ENCODE assay signal across 8 cellular contexts in genomic region chr2:165874445-165875039, GRCh38.
DNase-seq lines count a peak whose midpoint lies in the region; ATAC-seq and TF ChIP-seq lines count a peak whose summit lies in the region.

No MANE protein-coding gene starts in this region.

- intact Hi-C loops in activated T-helper 1 cell treated with anti-CD3 and anti-CD28 coated beads, Interleukin-12 subunit alpha, Interleukin-12 subunit beta, Interleukin-2, Interleukin-4 antibody, amounts not matched to agents 30 ng/mL and 10 ng/mL and 1 ng/mL, durations not matched to agents 14 hours and 24 hours and 36 hours (cut with micrococcal nuclease): loop anchor here (1.0 to 10.0 kb wide), 5 partner anchors 80 to 882 kb away; partner anchors contain the start of genes GALNT3 and SCN1A

- H3K4me1 ChIP-seq in DND-41 (ENCODE audit: insufficient read depth, low read length): peaks cover 4% of the 10 kb centered on the region; the same call in 1 of the 2 replicates

- H3K9ac ChIP-seq in DND-41 (ENCODE audit: low read depth, low read length): no peak overlapping the region

- peak overlapping the region; percentile 52; the same call in 1 of the 2 replicates for H3K27ac ChIP-seq in DND-41 (ENCODE audit: low read length)

- H3K27ac Mint-ChIP-seq in activated T-helper 1 cell treated with anti-CD3 and anti-CD28 coated beads, Interleukin-12 subunit alpha, Interleukin-12 subunit beta, Interleukin-2, Interleukin-4 antibody, amounts not matched to agents 30 ng/mL and 10 ng/mL and 1 ng/mL, durations not matched to agents 14 hours and 24 hours and 36 hours: no peak overlapping the region

- H3K36me3 ChIP-seq in DND-41 (ENCODE audit: insufficient read depth, low read length): peaks cover 31% of the 10 kb centered on the region

- H3K27me3 ChIP-seq in DND-41 (ENCODE audit: insufficient read depth, low read length, poor library complexity): no peaks in the 10 kb centered on the region

- H3K4me2 ChIP-seq in DND-41 (ENCODE audit: insufficient read depth, low read length): no peak overlapping the region

- H3K9me3 Mint-ChIP-seq in activated T-helper 1 cell treated with anti-CD3 and anti-CD28 coated beads, Interleukin-12 subunit alpha, Interleukin-12 subunit beta, Interleukin-2, Interleukin-4 antibody, amounts not matched to agents 30 ng/mL and 10 ng/mL and 1 ng/mL, durations not matched to agents 14 hours and 24 hours and 36 hours: no peaks in the 10 kb centered on the region

- ATAC-seq in DND-41 (ENCODE audit: insufficient read depth, low read depth) (peak; percentile 96), GM19438 (IDR thresholded peaks at IDR 0.05; ENCODE audit: low read depth, unreplicated experiment) (peak; percentile 90), HG03354 (IDR thresholded peaks at IDR 0.05; ENCODE audit: poor library complexity, severe bottlenecking, unreplicated experiment) (peak; percentile 94)

- H4K20me1 ChIP-seq in DND-41 (ENCODE audit: insufficient read depth, low read length): no peaks in the 10 kb centered on the region

- H2AFZ ChIP-seq in DND-41 (ENCODE audit: low read depth, low read length): peak overlapping the region; percentile 52; the same call in 1 of the 2 replicates

- H3K4me3 Mint-ChIP-seq in activated T-helper 1 cell treated with anti-CD3 and anti-CD28 coated beads, Interleukin-12 subunit alpha, Interleukin-12 subunit beta, Interleukin-2, Interleukin-4 antibody, amounts not matched to agents 30 ng/mL and 10 ng/mL and 1 ng/mL, durations not matched to agents 14 hours and 24 hours and 36 hours: no peak overlapping the region

- H3K4me3 ChIP-seq in DND-41 (ENCODE audit: low read depth in 1 of 2, low read length in 2 of 2): no peak overlapping the region

- H3K9me3 ChIP-seq in DND-41 (ENCODE audit: insufficient read depth, low read length, severe bottlenecking): no peaks in the 10 kb centered on the region

- peaks cover 34% of the 10 kb centered on the region for H3K4me1 Mint-ChIP-seq in activated T-helper 1 cell treated with anti-CD3 and anti-CD28 coated beads, Interleukin-12 subunit alpha, Interleukin-12 subunit beta, Interleukin-2, Interleukin-4 antibody, amounts not matched to agents 30 ng/mL and 10 ng/mL and 1 ng/mL, durations not matched to agents 14 hours and 24 hours and 36 hours (ENCODE audit: low read depth)

- H3K79me2 ChIP-seq in DND-41 (ENCODE audit: insufficient read depth, low read length): no peaks in the 10 kb centered on the region

- peaks cover 12% of the 10 kb centered on the region for H3K36me3 Mint-ChIP-seq in activated T-helper 1 cell treated with anti-CD3 and anti-CD28 coated beads, Interleukin-12 subunit alpha, Interleukin-12 subunit beta, Interleukin-2, Interleukin-4 antibody, amounts not matched to agents 30 ng/mL and 10 ng/mL and 1 ng/mL, durations not matched to agents 14 hours and 24 hours and 36 hours (ENCODE audit: low read depth)

- TF ChIP-seq CTCF in DND-41 (IDR thresholded peaks at IDR 0.05; ENCODE audit: borderline replicate concordance, extremely low read depth, low read length, poor library complexity, severe bottlenecking): peak; percentile 74

- H3K27me3 Mint-ChIP-seq in activated T-helper 1 cell treated with anti-CD3 and anti-CD28 coated beads, Interleukin-12 subunit alpha, Interleukin-12 subunit beta, Interleukin-2, Interleukin-4 antibody, amounts not matched to agents 30 ng/mL and 10 ng/mL and 1 ng/mL, durations not matched to agents 14 hours and 24 hours and 36 hours (ENCODE audit: insufficient read depth): no peaks in the 10 kb centered on the region

- peak; percentile 8 for DNase-seq in DND-41
- DNase-seq in NCI-H345 (lab: John Stamatoyannopoulos, UW): peak; percentile 64
- DNase-seq in activated T-helper 1 cell treated with anti-CD3 and anti-CD28 coated beads, Interleukin-12 subunit alpha, Interleukin-12 subunit beta, Interleukin-2, Interleukin-4 antibody, amounts not matched to agents 30 ng/mL and 10 ng/mL and 1 ng/mL, durations not matched to agents 14 hours and 24 hours and 36 hours (ENCODE audit: low spot score): peak; percentile 9
- DNase-seq in glomerular visceral epithelial cell (ENCODE audit: extremely low spot score): peak; percentile 71
- peak; percentile 83 for DNase-seq in renal cortical epithelial cell (ENCODE audit: low read depth)
- DNase-seq in activated CD8-positive, alpha-beta memory T cell treated with anti-CD3 and anti-CD28 coated beads, Interleukin-2, amount 50 U/mL, for 4 hours: no peak
